In genomic region chr5:175887463-175887862, GRCh38 we compare ENCODE assay signal across 1 cellular context.
A peak's percentile ranks its signal among the peaks of the same experiment; 100 is the strongest.
TF ChIP-seq lines count a peak whose summit lies in the region.

No MANE protein-coding gene starts in this region.

TF ChIP-seq in HEK293, 187 proteins besides CTCF, POLR2A, EP300 and RAD21 (continued from another document):
- no peak for TF ChIP-seq ZNF148 (tag by site-specific recombination; IDR thresholded peaks at IDR 0.05; ENCODE audit: borderline replicate concordance)
- no peak for TF ChIP-seq GLI4 (tag by site-specific recombination; IDR thresholded peaks at IDR 0.05)
- TF ChIP-seq ZNF660 (tag by site-specific recombination; IDR thresholded peaks at IDR 0.05) = no peak
- no peak for TF ChIP-seq ZNF837 (tag by site-specific recombination; IDR thresholded peaks at IDR 0.05)
- TF ChIP-seq ZNF248 (tag by site-specific recombination; IDR thresholded peaks at IDR 0.05) = no peak
- no peak for TF ChIP-seq ZNF146 (tag by site-specific recombination; IDR thresholded peaks at IDR 0.05)
- TF ChIP-seq KLF8 (tag by site-specific recombination; IDR thresholded peaks at IDR 0.05) = no peak
- no peak for TF ChIP-seq RBAK (tag by site-specific recombination; IDR thresholded peaks at IDR 0.05)
- TF ChIP-seq ZNF791 (tag by site-specific recombination; IDR thresholded peaks at IDR 0.05) = no peak
- 0 out of 2 replicates have a peak, but pooled peaks have one; percentile 30 for TF ChIP-seq ZNF629 (tag by site-specific recombination; IDR thresholded peaks at IDR 0.05)
- TF ChIP-seq ZXDB (tag by site-specific recombination; IDR thresholded peaks at IDR 0.05) = no peak
- peak; percentile 99 for TF ChIP-seq ZIC2 (tag by site-specific recombination; IDR thresholded peaks at IDR 0.05)
- TF ChIP-seq ZNF157 (tag by site-specific recombination; IDR thresholded peaks at IDR 0.05) = no peak
- TF ChIP-seq ZNF121 (tag by site-specific recombination; IDR thresholded peaks at IDR 0.05) = no peak
- TF ChIP-seq ZNF776 (tag by site-specific recombination; IDR thresholded peaks at IDR 0.05; ENCODE audit: borderline replicate concordance) = no peak
- TF ChIP-seq, protein P1, sequence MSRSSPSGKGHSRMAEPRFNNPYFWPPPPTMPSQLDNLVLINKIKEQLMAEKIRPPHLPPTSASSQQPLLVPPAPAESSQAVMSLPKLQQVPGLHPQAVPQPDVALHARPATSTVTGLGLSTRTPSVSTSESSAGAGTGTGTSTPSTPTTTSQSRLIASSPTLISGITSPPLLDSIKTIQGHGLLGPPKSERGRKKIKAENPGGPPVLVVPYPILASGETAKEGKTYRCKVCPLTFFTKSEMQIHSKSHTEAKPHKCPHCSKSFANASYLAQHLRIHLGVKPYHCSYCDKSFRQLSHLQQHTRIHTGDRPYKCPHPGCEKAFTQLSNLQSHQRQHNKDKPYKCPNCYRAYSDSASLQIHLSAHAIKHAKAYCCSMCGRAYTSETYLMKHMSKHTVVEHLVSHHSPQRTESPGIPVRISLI (tag by site-specific recombination; IDR thresholded peaks at IDR 0.05) = no peak
- no peak for TF ChIP-seq YY2 (tag by site-specific recombination; IDR thresholded peaks at IDR 0.05)
- TF ChIP-seq SETDB1 (IDR thresholded peaks at IDR 0.05; ENCODE audit: insufficient read length, low read length) = no peak
- TF ChIP-seq ZEB2 (tag by site-specific recombination; IDR thresholded peaks at IDR 0.05) = 0 out of 2 replicates have a peak, but pooled peaks have one; percentile 22
- no peak for TF ChIP-seq ZNF26 (tag by site-specific recombination; IDR thresholded peaks at IDR 0.05)
- no peak for TF ChIP-seq ZNF768 (tag by site-specific recombination; IDR thresholded peaks at IDR 0.05)
- peak; percentile 64 for TF ChIP-seq ZBTB21 (tag by site-specific recombination; IDR thresholded peaks at IDR 0.05)
- no peak for TF ChIP-seq FEZF1 (tag by site-specific recombination; IDR thresholded peaks at IDR 0.05)
- TF ChIP-seq ZSCAN30 (tag by site-specific recombination; IDR thresholded peaks at IDR 0.05) = no peak
